In the genomic region with DNA sequence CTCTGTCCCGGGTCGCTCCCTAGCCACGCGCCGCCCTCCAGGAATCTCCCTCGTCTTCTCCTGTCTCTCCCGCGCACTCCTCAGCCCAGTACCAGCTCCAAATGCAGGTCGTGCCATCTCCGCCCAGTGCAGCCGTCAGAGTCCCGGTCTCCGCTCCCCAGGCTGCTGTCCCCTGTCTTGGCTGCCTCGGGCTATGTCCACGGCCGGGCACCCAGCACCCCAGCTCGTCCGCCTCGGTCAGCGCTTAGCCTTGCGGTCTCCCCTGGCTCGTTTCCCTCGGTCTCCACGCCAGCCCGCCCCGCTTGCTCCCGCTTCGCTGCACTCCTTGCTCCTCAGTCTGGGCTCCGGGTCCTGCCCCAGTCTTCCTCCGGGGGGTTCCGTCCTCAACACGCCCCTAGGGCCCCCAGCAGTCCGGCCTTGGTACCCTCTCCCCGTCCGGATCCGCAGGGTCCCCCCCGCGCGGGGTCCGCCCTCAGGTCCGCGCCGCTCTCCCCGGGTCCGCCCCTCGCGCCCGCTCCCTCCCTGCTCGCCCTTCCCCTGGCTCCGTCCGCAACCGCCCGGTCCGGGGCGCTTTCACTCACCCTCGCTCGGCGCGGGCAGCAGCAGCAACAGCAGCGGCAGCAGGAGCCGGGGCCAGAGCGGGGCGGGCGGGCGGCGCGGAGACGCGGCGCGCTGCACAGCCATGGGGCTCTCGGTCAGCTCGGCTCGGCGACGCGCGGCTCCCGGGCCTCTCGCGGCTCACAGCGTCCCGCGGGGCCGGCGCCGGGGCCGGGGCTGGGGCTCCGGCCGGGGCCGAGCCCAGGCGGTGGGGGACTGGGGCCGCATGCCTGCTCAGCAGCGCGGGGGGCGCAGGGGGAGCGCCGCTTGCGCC, we compare ENCODE assay signal across 1 cellular context.
TF ChIP-seq lines count a peak whose summit lies in the region.

No MANE protein-coding gene starts in this region.

TF ChIP-seq in HepG2, 621 proteins besides CTCF, POLR2A, EP300 and RAD21 (continued from another document and continues in another):
- TF ChIP-seq, protein P1, sequence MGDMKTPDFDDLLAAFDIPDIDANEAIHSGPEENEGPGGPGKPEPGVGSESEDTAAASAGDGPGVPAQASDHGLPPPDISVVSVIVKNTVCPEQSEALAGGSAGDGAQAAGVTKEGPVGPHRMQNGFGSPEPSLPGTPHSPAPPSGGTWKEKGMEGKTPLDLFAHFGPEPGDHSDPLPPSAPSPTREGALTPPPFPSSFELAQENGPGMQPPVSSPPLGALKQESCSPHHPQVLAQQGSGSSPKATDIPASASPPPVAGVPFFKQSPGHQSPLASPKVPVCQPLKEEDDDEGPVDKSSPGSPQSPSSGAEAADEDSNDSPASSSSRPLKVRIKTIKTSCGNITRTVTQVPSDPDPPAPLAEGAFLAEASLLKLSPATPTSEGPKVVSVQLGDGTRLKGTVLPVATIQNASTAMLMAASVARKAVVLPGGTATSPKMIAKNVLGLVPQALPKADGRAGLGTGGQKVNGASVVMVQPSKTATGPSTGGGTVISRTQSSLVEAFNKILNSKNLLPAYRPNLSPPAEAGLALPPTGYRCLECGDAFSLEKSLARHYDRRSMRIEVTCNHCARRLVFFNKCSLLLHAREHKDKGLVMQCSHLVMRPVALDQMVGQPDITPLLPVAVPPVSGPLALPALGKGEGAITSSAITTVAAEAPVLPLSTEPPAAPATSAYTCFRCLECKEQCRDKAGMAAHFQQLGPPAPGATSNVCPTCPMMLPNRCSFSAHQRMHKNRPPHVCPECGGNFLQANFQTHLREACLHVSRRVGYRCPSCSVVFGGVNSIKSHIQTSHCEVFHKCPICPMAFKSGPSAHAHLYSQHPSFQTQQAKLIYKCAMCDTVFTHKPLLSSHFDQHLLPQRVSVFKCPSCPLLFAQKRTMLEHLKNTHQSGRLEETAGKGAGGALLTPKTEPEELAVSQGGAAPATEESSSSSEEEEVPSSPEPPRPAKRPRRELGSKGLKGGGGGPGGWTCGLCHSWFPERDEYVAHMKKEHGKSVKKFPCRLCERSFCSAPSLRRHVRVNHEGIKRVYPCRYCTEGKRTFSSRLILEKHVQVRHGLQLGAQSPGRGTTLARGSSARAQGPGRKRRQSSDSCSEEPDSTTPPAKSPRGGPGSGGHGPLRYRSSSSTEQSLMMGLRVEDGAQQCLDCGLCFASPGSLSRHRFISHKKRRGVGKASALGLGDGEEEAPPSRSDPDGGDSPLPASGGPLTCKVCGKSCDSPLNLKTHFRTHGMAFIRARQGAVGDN (CRISPR knock-in tag; IDR thresholded peaks at IDR 0.05), result peak; percentile 79
- peak; percentile 9; the same call in 1 of the 2 replicates for TF ChIP-seq MAX (IDR thresholded peaks at IDR 0.05)
- no peak for TF ChIP-seq DNMT3B (CRISPR knock-in tag; conservative IDR thresholded peaks at IDR 0.05)
- peak; percentile 78; the same call in 1 of the 2 replicates for TF ChIP-seq GLI4 (CRISPR knock-in tag; IDR thresholded peaks at IDR 0.05; ENCODE audit: borderline replicate concordance)
- TF ChIP-seq ATRX (CRISPR knock-in tag; IDR thresholded peaks at IDR 0.05; ENCODE audit: borderline replicate concordance), result no peak
- no peak for TF ChIP-seq RNF2 (conservative IDR thresholded peaks at IDR 0.05; ENCODE audit: low read depth)
- TF ChIP-seq ZNF496 (CRISPR knock-in tag; IDR thresholded peaks at IDR 0.05; ENCODE audit: insufficient replicate concordance), result no peak
- TF ChIP-seq NR2F2 (IDR thresholded peaks at IDR 0.05; ENCODE audit: borderline replicate concordance, low read depth), result no peak
- TF ChIP-seq ZBTB20 (CRISPR knock-in tag; IDR thresholded peaks at IDR 0.05; ENCODE audit: borderline replicate concordance, low read depth), result 0 out of 2 replicates have a peak, but pooled peaks have one; percentile 47
- TF ChIP-seq ZNF160 (CRISPR knock-in tag; IDR thresholded peaks at IDR 0.05), result 0 out of 2 replicates have a peak, but pooled peaks have one; percentile 32
- TF ChIP-seq ZNF512B (CRISPR knock-in tag; IDR thresholded peaks at IDR 0.05; ENCODE audit: borderline replicate concordance), result no peak
- TF ChIP-seq SP4 (CRISPR knock-in tag; IDR thresholded peaks at IDR 0.05), result no peak
- TF ChIP-seq ELF1 (CRISPR knock-in tag; IDR thresholded peaks at IDR 0.05), result no peak
- no peak for TF ChIP-seq PLRG1 (conservative IDR thresholded peaks at IDR 0.05)
- no peak for TF ChIP-seq ZNF484 (CRISPR knock-in tag; IDR thresholded peaks at IDR 0.05; ENCODE audit: borderline replicate concordance, low read depth)
- TF ChIP-seq, protein P2, sequence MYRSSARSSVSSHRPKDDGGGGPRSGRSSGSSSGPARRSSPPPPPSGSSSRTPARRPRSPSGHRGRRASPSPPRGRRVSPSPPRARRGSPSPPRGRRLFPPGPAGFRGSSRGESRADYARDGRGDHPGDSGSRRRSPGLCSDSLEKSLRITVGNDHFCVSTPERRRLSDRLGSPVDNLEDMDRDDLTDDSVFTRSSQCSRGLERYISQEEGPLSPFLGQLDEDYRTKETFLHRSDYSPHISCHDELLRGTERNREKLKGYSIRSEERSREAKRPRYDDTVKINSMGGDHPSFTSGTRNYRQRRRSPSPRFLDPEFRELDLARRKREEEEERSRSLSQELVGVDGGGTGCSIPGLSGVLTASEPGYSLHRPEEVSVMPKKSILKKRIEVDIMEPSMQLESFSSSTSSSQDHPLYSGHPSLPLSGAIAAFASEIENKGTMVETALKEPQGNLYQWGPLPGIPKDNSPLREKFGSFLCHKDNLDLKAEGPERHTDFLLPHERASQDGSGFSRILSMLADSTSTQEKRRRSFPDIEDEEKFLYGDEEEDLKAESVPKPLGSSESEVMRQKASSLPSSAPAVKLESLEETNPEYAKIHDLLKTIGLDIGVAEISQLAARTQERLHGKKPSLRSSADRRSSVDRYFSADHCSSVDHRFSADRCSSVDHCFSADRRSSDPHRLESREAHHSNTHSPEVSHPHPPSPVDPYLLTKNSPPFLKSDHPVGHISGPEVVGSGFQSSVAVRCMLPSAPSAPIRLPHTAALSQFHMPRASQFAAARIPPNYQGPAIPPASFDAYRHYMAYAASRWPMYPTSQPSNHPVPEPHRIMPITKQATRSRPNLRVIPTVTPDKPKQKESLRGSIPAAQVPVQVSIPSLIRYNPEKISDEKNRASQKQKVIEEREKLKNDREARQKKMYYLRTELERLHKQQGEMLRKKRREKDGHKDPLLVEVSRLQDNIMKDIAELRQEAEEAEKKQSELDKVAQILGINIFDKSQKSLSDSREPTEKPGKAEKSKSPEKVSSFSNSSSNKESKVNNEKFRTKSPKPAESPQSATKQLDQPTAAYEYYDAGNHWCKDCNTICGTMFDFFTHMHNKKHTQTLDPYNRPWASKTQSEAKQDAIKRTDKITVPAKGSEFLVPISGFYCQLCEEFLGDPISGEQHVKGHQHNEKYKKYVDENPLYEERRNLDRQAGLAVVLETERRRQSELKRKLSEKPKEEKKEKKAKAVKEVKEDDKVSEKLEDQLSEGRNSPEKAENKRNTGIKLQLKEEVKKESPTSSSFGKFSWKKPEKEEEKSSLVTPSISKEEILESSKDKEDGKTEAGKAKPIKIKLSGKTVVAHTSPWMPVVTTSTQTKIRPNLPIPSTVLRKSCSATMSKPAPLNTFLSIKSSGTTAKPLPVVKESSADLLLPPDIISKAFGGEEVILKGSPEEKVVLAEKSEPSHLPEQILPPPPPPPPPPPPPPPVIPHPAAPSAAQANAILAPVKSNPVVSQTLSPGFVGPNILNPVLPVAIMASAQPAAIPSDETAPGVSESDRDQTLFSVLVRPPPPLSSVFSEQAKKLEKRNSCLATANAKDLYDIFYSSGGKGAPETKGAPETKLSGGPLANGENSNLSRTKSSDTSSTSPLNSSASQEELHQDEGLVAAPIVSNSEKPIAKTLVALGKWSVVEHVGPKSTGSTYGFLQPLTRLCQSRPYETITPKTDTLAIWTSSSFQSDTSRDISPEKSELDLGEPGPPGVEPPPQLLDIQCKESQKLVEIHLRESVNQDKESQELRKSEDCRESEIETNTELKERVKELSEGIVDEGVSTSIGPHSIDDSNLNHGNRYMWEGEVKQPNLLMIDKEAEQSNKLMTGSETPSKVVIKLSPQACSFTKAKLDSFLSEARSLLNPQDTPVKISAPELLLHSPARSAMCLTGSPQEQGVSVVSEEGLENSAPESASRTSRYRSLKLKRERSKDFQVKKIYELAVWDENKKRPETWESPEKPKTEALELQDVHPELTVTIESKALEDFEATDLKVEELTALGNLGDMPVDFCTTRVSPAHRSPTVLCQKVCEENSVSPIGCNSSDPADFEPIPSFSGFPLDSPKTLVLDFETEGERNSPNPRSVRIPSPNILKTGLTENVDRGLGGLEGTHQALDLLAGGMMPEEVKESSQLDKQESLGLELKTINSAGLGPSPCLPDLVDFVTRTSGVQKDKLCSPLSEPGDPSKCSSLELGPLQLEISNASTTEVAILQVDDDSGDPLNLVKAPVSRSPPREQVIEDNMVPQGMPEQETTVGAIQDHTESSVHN (CRISPR knock-in tag; IDR thresholded peaks at IDR 0.05), result no peak
- TF ChIP-seq SAFB2 (CRISPR knock-in tag; IDR thresholded peaks at IDR 0.05; ENCODE audit: borderline replicate concordance, low read depth), result no peak
- TF ChIP-seq HNF1A (IDR thresholded peaks at IDR 0.05; ENCODE audit: low read depth), result no peak
- TF ChIP-seq HNF1A (CRISPR knock-in tag; IDR thresholded peaks at IDR 0.05; ENCODE audit: borderline replicate concordance), result no peak
- TF ChIP-seq HNRNPLL (IDR thresholded peaks at IDR 0.05; ENCODE audit: low read depth, low read length, poor library complexity, severe bottlenecking), result peak; percentile 43
- TF ChIP-seq, protein P3, sequence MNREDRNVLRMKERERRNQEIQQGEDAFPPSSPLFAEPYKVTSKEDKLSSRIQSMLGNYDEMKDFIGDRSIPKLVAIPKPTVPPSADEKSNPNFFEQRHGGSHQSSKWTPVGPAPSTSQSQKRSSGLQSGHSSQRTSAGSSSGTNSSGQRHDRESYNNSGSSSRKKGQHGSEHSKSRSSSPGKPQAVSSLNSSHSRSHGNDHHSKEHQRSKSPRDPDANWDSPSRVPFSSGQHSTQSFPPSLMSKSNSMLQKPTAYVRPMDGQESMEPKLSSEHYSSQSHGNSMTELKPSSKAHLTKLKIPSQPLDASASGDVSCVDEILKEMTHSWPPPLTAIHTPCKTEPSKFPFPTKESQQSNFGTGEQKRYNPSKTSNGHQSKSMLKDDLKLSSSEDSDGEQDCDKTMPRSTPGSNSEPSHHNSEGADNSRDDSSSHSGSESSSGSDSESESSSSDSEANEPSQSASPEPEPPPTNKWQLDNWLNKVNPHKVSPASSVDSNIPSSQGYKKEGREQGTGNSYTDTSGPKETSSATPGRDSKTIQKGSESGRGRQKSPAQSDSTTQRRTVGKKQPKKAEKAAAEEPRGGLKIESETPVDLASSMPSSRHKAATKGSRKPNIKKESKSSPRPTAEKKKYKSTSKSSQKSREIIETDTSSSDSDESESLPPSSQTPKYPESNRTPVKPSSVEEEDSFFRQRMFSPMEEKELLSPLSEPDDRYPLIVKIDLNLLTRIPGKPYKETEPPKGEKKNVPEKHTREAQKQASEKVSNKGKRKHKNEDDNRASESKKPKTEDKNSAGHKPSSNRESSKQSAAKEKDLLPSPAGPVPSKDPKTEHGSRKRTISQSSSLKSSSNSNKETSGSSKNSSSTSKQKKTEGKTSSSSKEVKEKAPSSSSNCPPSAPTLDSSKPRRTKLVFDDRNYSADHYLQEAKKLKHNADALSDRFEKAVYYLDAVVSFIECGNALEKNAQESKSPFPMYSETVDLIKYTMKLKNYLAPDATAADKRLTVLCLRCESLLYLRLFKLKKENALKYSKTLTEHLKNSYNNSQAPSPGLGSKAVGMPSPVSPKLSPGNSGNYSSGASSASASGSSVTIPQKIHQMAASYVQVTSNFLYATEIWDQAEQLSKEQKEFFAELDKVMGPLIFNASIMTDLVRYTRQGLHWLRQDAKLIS (CRISPR knock-in tag; IDR thresholded peaks at IDR 0.05), result no peak
- no peak for TF ChIP-seq TP53 (CRISPR knock-in tag; conservative IDR thresholded peaks at IDR 0.05)
